Comparison of ENCODE assay signal across 11 cellular contexts in genomic region chr22:23278883-23279675, GRCh38.
DNase-seq lines count a peak whose midpoint lies in the region; ATAC-seq and TF ChIP-seq lines count a peak whose summit lies in the region.
"Had no signal": no experiment of that assay in that cellular context is flagged by ENCODE, and none has a peak within 500 bp of the region (broad histone marks: within the 10 kb centered on the region; RNA-seq: fewer than 3 reads in every experiment).

No MANE protein-coding gene starts in this region.

- peak overlapping the region; percentile 40 for H3K27ac ChIP-seq in CD8-positive, alpha-beta memory T cell (ENCODE audit: low read depth, low read length)
- H3K27ac ChIP-seq in ectodermal cell (ENCODE audit: insufficient read depth, low read depth, low read length, poor library complexity, severe bottlenecking) (peak overlapping the region; percentile 26), OCI-LY7 (ENCODE audit: low read depth, low read length, poor library complexity, severe bottlenecking) (no peak overlapping the region)

- BruUV-seq in OCI-LY7 (replicated peaks; lab: Mats Ljungman, UMichigan), result no TSS peak

- no peaks in the 10 kb centered on the region for H3K79me2 ChIP-seq in OCI-LY7 (ENCODE audit: insufficient read depth, low read depth, low read length)

- H3K36me3 ChIP-seq in CD8-positive, alpha-beta memory T cell (ENCODE audit: insufficient read depth, low read length), result peaks cover 33% of the 10 kb centered on the region
- H3K36me3 ChIP-seq in ectodermal cell (ENCODE audit: control insufficient read depth, insufficient read depth, low read length) (peaks cover 14% of the 10 kb centered on the region), OCI-LY7 (ENCODE audit: insufficient read depth, low read length) (peaks cover 30% of the 10 kb centered on the region)
- H3K36me3 ChIP-seq: HAP-1 had no signal

- H3K9me3 Mint-ChIP-seq in CD8-positive, alpha-beta memory T cell, result no peaks in the 10 kb centered on the region
- H3K9me3 Mint-ChIP-seq in naive thymus-derived CD8-positive, alpha-beta T cell, result no peaks in the 10 kb centered on the region

- H3K9me3 ChIP-seq in CD8-positive, alpha-beta memory T cell (ENCODE audit: low read length), result no peaks in the 10 kb centered on the region
- no peaks in the 10 kb centered on the region for H3K9me3 ChIP-seq in ectodermal cell (ENCODE audit: control insufficient read depth, low read length)
- H3K9me3 ChIP-seq in OCI-LY7 (ENCODE audit: low read length), result no peaks in the 10 kb centered on the region
- H3K9me3 ChIP-seq: HAP-1 had no signal

- H3K9me2 ChIP-seq in OCI-LY7 (ENCODE audit: insufficient read depth, low read length), result no peaks in the 10 kb centered on the region

- H3K27me3 ChIP-seq in CD8-positive, alpha-beta memory T cell (ENCODE audit: insufficient read depth, low read length, poor library complexity, severe bottlenecking), result no peaks in the 10 kb centered on the region
- no peaks in the 10 kb centered on the region for H3K27me3 ChIP-seq in ectodermal cell (ENCODE audit: control insufficient read depth, insufficient read depth, low read length, poor library complexity, severe bottlenecking)

- peak; percentile 17 to 71 (median 39) for DNase-seq in CD8-positive, alpha-beta memory T cell
- DNase-seq in NCI-H2196 (lab: John Stamatoyannopoulos, UW; ENCODE audit: unreplicated experiment), result peak; percentile 56
- peak in 2 of 10 donors; percentile 21 to 41 for DNase-seq in naive thymus-derived CD8-positive, alpha-beta T cell
- DNase-seq in AML-193 (lab: John Stamatoyannopoulos, UW), result no peak
- DNase-seq in OCI-LY7 (ENCODE audit: low spot score), result no peak
- DNase-seq in NCI-H226, result no peak
- DNase-seq: amniotic stem cell, GDM1 had no signal

- peaks cover 25 to 43% (median 28%) of the 10 kb centered on the region in 3 donors for H3K4me1 Mint-ChIP-seq in CD8-positive, alpha-beta memory T cell
- peaks cover 2 to 50% (median 15%) of the 10 kb centered on the region in 4 donors for H3K4me1 Mint-ChIP-seq in naive thymus-derived CD8-positive, alpha-beta T cell

- H3K4me3 ChIP-seq in CD8-positive, alpha-beta memory T cell (ENCODE audit: low read length), result no peak overlapping the region
- H3K4me3 ChIP-seq in ectodermal cell (ENCODE audit: insufficient read depth, low read depth, low read length) (no peak overlapping the region), OCI-LY7 (ENCODE audit: low read depth, low read length, poor library complexity, severe bottlenecking) (no peak overlapping the region)
- H3K4me3 ChIP-seq: HAP-1 had no signal

- intact Hi-C loops in OCI-LY7 (cut with micrococcal nuclease; ENCODE audit: unreplicated experiment), result no loop called here

- peak overlapping the region; percentile 73 to 94 (median 89) for H3K27ac Mint-ChIP-seq in CD8-positive, alpha-beta memory T cell
- peak overlapping the region; percentile 16 to 91 (median 64) for H3K27ac Mint-ChIP-seq in naive thymus-derived CD8-positive, alpha-beta T cell

- no peaks in the 10 kb centered on the region for H4K20me1 ChIP-seq in OCI-LY7 (ENCODE audit: insufficient read depth, low read length)

- no peak overlapping the region for H2AFZ ChIP-seq in OCI-LY7 (ENCODE audit: low read length)

- 89% methylated on average over 11 of the region's 11 CpGs for WGBS in ectodermal cell, 2 experiments

- peaks cover 0 to 50% (median 2%) of the 10 kb centered on the region in 3 donors for H3K36me3 Mint-ChIP-seq in CD8-positive, alpha-beta memory T cell
- peaks cover 0 to 28% (median 0%) of the 10 kb centered on the region in 3 donors for H3K36me3 Mint-ChIP-seq in naive thymus-derived CD8-positive, alpha-beta T cell

- H3K27me3 Mint-ChIP-seq in CD8-positive, alpha-beta memory T cell, result peaks cover 0 to 1% of the 10 kb centered on the region in 2 donors
- no peaks in the 10 kb centered on the region for H3K27me3 Mint-ChIP-seq in naive thymus-derived CD8-positive, alpha-beta T cell

- POLR2A ChIA-PET in CD8-positive, alpha-beta memory T cell (lab: Charles Lee), result no interaction called here
- POLR2A ChIA-PET in naive thymus-derived CD8-positive, alpha-beta T cell (lab: Charles Lee), result interaction anchor here (0.6 to 1.6 kb wide), 3 partner anchors 36 to 105 kb away, joined by 3 to 4 read pairs (median 4); no protein-coding TSS in a partner anchor
- POLR2A ChIA-PET in OCI-LY7 (lab: Charles Lee), result interaction anchor here (0.9 to 1.1 kb wide), 2 partner anchors 96 to 103 kb away, joined by 3 read pairs; no protein-coding TSS in a partner anchor

- ATAC-seq in naive thymus-derived CD8-positive, alpha-beta T cell, result peak in 1 of 2 donors; percentile 46
- ATAC-seq in GM21423 (IDR thresholded peaks at IDR 0.05; ENCODE audit: unreplicated experiment), result no peak

- no peak for TF ChIP-seq CTCF in OCI-LY7 (conservative IDR thresholded peaks at IDR 0.05; ENCODE audit: low read length)

- CTCF ChIA-PET in CD8-positive, alpha-beta memory T cell (lab: Charles Lee), result interaction anchor here (1.6 to 5.2 kb wide), 3 partner anchors 36 to 105 kb away, joined by 7 to 54 read pairs (median 9); no protein-coding TSS in a partner anchor
- CTCF ChIA-PET in OCI-LY7 (lab: Charles Lee; ENCODE audit: unreplicated experiment), result no interaction called here

- H3K4me2 ChIP-seq in OCI-LY7 (ENCODE audit: low read length), result no peak overlapping the region

- peak overlapping the region in 4 of 7 donors; percentile 23 to 41 (median 29) for H3K4me3 Mint-ChIP-seq in CD8-positive, alpha-beta memory T cell
- peak overlapping the region in 1 of 10 donors; percentile 43 for H3K4me3 Mint-ChIP-seq in naive thymus-derived CD8-positive, alpha-beta T cell

- H3K4me1 ChIP-seq in CD8-positive, alpha-beta memory T cell (ENCODE audit: insufficient read depth, low read length), result peaks cover 16% of the 10 kb centered on the region
- H3K4me1 ChIP-seq in ectodermal cell (ENCODE audit: control insufficient read depth, insufficient read depth, low read length) (peaks cover 2% of the 10 kb centered on the region), OCI-LY7 (ENCODE audit: insufficient read depth, low read length, poor library complexity, severe bottlenecking) (peaks cover 16% of the 10 kb centered on the region)
- H3K4me1 ChIP-seq: HAP-1 had no signal

Comparison
In these comparisons a context has a peak if more than half of its experiments do, and no peak if none do; other contexts are left out.
1. DNase-seq: peak in CD8-positive, alpha-beta memory T cell (5 of 5) and NCI-H2196 (single experiment); none in AML-193 (0 of 2), OCI-LY7 (single experiment) and NCI-H226 (single experiment).